Comparison of ENCODE assay signal across 2 cellular contexts in genomic region chr10:18261660-18262292, GRCh38.
TF ChIP-seq lines count a peak whose summit lies in the region.

No MANE protein-coding gene starts in this region.

TF ChIP-seq in K562, 482 proteins besides CTCF, POLR2A, EP300 and RAD21:
- TF ChIP-seq NKRF (IDR thresholded peaks at IDR 0.05; ENCODE audit: borderline replicate concordance): no peak
- no peak for TF ChIP-seq ZNF589 (CRISPR knock-in tag; IDR thresholded peaks at IDR 0.05; ENCODE audit: low read depth)
- peak; percentile 39 for TF ChIP-seq FOSL1 (tag; conservative IDR thresholded peaks at IDR 0.05)
- no peak for TF ChIP-seq SIRT6 (IDR thresholded peaks at IDR 0.05; ENCODE audit: low read depth, low read length)
- TF ChIP-seq HLTF (IDR thresholded peaks at IDR 0.05): no peak
- no peak for TF ChIP-seq ZNF274 (IDR thresholded peaks at IDR 0.05; ENCODE audit: borderline replicate concordance, low read depth, low read length)
- TF ChIP-seq NCOA2 (IDR thresholded peaks at IDR 0.05; ENCODE audit: partially characterized antibody in 2 of 2): no peak
- TF ChIP-seq DEAF1 (CRISPR knock-in tag; IDR thresholded peaks at IDR 0.05): no peak
- no peak for TF ChIP-seq ATF7 (IDR thresholded peaks at IDR 0.05)
- TF ChIP-seq MNT (conservative IDR thresholded peaks at IDR 0.05): no peak
- TF ChIP-seq TRIM24 (IDR thresholded peaks at IDR 0.05): peak in 1 of 2 experiments; percentile 36; a peak in 2 of 4 replicates
- no peak for TF ChIP-seq IRF1 (CRISPR knock-in tag; IDR thresholded peaks at IDR 0.05; ENCODE audit: borderline replicate concordance)
- TF ChIP-seq CEBPG (CRISPR knock-in tag; IDR thresholded peaks at IDR 0.05): no peak
- peak; percentile 46 to 57 for TF ChIP-seq CEBPG (tag; conservative IDR thresholded peaks at IDR 0.05 in 1 of 2, IDR thresholded peaks at IDR 0.05 in 1 of 2)
- peak; percentile 86 for TF ChIP-seq ATF4 (CRISPR knock-in tag; IDR thresholded peaks at IDR 0.05)
TF ChIP-seq in K562: peak in this region for 4.

TF ChIP-seq in liver, 16 proteins besides CTCF, POLR2A, EP300 and RAD21 (continued from another document):
- TF ChIP-seq REST (IDR thresholded peaks at IDR 0.05) (no peak), ATF3 (IDR thresholded peaks at IDR 0.05) (no peak), NR2F2 (IDR thresholded peaks at IDR 0.05) (no peak), HNF4G (IDR thresholded peaks at IDR 0.05) (no peak), FOXA1 (IDR thresholded peaks at IDR 0.05) (no peak), GABPA (IDR thresholded peaks at IDR 0.05 in 1 of 2, conservative IDR thresholded peaks at IDR 0.05 in 1 of 2) (no peak)
